Comparison of ENCODE assay signal across 8 cellular contexts in the genomic region with DNA sequence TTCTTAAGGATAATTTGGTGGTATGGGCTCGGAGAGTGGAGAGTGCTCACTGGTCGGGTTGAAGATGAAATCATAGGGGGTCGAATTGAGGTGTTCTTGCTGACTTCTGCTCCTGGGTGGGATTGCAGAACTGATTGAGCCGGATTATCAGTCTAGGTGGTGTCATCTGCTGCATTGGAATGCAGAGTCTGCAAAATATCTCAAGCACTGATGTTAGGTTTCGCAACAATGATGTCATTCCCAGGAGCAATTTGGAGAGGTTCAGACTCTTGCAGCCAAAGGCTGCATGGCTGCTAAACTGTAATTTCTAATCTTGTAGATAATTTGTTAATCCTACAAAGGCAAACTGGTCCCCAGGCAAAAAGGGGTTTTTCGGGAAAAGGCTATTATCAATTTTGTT.
DNase-seq lines count a peak whose midpoint lies in the region; ATAC-seq, FAIRE-seq and TF ChIP-seq lines count a peak whose summit lies in the region.
"Had no signal": no experiment of that assay in that cellular context is flagged by ENCODE, and none has a peak within 500 bp of the region (broad histone marks: within the 10 kb centered on the region; RNA-seq: fewer than 3 reads in every experiment).

No MANE protein-coding gene starts in this region.

- no peak overlapping the region for H3K4me3 ChIP-seq in bronchial epithelial cell (ENCODE audit: low read depth, low read length)
- no peak overlapping the region for H3K4me3 ChIP-seq in lower leg skin (ENCODE audit: low read depth, poor library complexity, severe bottlenecking)
- no peak overlapping the region for H3K4me3 ChIP-seq in stomach

- DNase-seq in GM04504 (ENCODE audit: low read depth) (peak; percentile 40), MV-4-11 (lab: John Stamatoyannopoulos, UW) (peak; percentile 50), bronchial epithelial cell (ENCODE audit: low read depth) (peak; percentile 76), natural killer cell (no peak), lower leg skin (ENCODE audit: low spot score in 2 of 2) (no peak), stomach (no peak)
- DNase-seq: stimulated activated CD8-positive, alpha-beta memory T cell treated with anti-CD3 and anti-CD28 coated beads, Interleukin-4, amount 100 ng/mL, for 48 hours had no signal

- WGBS in lower leg skin, 2 donors = 53 to 63% methylated on average over 6 of the region's 6 CpGs
- 84 to 89% (median 87%) methylated on average over 6 of the region's 6 CpGs for WGBS in stomach, 5 donors

- H3K9me3 Mint-ChIP-seq in natural killer cell = no peaks in the 10 kb centered on the region

- intact Hi-C loops in natural killer cell (cut with micrococcal nuclease) = loop anchor here (2.0 kb wide), 1 partner anchor 44 kb away; no protein-coding TSS in a partner anchor
- intact Hi-C loops in lower leg skin (cut with DNase I; ENCODE audit: low total_unique reads) = no loop called here
- intact Hi-C loops in stomach (cut with DNase I; ENCODE audit: low total_unique reads) = no loop called here

- peak overlapping the region; percentile 77 for H3K4me3 Mint-ChIP-seq in natural killer cell

- TF ChIP-seq POLR2A in lower leg skin (IDR thresholded peaks at IDR 0.05) = no peak
- no peak for TF ChIP-seq POLR2A in stomach (IDR thresholded peaks at IDR 0.05)

- no peak for TF ChIP-seq EP300 in stomach (IDR thresholded peaks at IDR 0.05)

- TF ChIP-seq CTCF in bronchial epithelial cell (IDR thresholded peaks at IDR 0.05; ENCODE audit: insufficient read depth, low read length, severe bottlenecking) = no peak
- no peak for TF ChIP-seq CTCF in natural killer cell (IDR thresholded peaks at IDR 0.05)
- TF ChIP-seq CTCF in lower leg skin (IDR thresholded peaks at IDR 0.05) = no peak
- no peak for TF ChIP-seq CTCF in stomach (IDR thresholded peaks at IDR 0.05)

- no peaks in the 10 kb centered on the region for H3K36me3 Mint-ChIP-seq in natural killer cell

- H3K27ac Mint-ChIP-seq in natural killer cell = peak overlapping the region; percentile 83 to 84

- H3K27me3 ChIP-seq in bronchial epithelial cell (ENCODE audit: control insufficient read depth, insufficient read depth, low read length) = no peaks in the 10 kb centered on the region
- H3K27me3 ChIP-seq in stomach = no peaks in the 10 kb centered on the region

- H3K36me3 ChIP-seq in bronchial epithelial cell (ENCODE audit: control insufficient read depth, insufficient read depth, low read length) = no peaks in the 10 kb centered on the region
- H3K36me3 ChIP-seq in stomach = no peaks in the 10 kb centered on the region

- ATAC-seq in natural killer cell (no peak), GM21529 (IDR thresholded peaks at IDR 0.05; ENCODE audit: unreplicated experiment) (no peak)

- peaks cover 0 to 2% of the 10 kb centered on the region in 2 donors for H3K27me3 Mint-ChIP-seq in natural killer cell (ENCODE audit: low read depth in 2 of 2)

- H3K27ac ChIP-seq in stomach = no peak overlapping the region

- peaks cover 42 to 49% of the 10 kb centered on the region in 2 donors for H3K4me1 Mint-ChIP-seq in natural killer cell

- no peaks in the 10 kb centered on the region for H3K9me3 ChIP-seq in stomach

- FAIRE-seq in bronchial epithelial cell (lab: Jason Lieb, UNC) = peak; percentile 60

- H3K4me1 ChIP-seq in stomach = peaks cover 0 to 9% (median 2%) of the 10 kb centered on the region in 4 donors

Comparison
In these comparisons a context has a peak if more than half of its experiments do, and no peak if none do; other contexts are left out.
1. DNase-seq: peak in GM04504 (single experiment), MV-4-11 (single experiment) and bronchial epithelial cell (single experiment); none in natural killer cell (single experiment), lower leg skin (0 of 2) and stomach (single experiment).